Comparison of ENCODE assay signal across 1 cellular context in the genomic region with DNA sequence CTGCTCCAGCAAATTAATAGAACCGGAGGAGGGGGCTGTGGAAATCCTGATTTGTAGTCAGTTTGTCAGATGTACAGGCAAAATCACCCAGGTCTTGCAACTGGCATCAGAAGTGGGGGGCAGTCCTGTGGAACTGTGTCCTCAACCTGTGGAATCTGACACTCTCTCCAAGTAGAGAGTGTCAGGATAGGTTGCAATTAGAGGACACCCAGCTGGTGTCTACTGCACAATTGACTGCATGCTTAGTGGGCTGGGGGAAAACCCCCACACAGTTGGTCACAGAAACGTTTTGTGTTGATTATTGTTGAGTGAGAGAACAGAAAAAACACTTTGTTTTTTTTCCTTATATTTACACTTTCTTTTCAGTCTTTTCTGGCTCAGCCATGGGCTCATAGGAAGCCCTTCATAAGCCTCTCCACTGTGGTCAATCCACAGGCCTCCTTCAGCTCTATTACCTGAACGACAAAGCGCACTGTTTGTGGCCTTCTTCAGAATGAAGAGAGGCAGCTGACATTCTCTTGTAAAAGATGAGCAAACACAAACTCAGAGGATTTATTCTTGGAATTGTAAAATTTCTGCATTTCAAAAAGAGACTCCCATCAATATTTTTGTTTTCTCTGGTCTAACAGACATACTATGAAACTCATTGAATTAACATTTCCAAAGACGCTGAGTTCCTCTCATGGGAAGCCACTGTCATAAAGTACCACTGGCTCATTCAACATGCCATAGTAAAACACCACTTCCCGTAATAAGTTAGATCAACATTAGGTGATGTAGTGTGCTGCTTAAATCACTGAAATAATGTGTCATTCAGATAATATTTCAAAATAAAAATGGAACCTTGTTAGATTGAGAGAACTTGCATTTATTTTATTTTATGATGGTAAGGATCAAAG.
TF ChIP-seq lines count a peak whose summit lies in the region.

No MANE protein-coding gene starts in this region.

TF ChIP-seq in HepG2, 621 proteins besides CTCF, POLR2A, EP300 and RAD21 (continued from another document):
- TF ChIP-seq, protein P1, sequence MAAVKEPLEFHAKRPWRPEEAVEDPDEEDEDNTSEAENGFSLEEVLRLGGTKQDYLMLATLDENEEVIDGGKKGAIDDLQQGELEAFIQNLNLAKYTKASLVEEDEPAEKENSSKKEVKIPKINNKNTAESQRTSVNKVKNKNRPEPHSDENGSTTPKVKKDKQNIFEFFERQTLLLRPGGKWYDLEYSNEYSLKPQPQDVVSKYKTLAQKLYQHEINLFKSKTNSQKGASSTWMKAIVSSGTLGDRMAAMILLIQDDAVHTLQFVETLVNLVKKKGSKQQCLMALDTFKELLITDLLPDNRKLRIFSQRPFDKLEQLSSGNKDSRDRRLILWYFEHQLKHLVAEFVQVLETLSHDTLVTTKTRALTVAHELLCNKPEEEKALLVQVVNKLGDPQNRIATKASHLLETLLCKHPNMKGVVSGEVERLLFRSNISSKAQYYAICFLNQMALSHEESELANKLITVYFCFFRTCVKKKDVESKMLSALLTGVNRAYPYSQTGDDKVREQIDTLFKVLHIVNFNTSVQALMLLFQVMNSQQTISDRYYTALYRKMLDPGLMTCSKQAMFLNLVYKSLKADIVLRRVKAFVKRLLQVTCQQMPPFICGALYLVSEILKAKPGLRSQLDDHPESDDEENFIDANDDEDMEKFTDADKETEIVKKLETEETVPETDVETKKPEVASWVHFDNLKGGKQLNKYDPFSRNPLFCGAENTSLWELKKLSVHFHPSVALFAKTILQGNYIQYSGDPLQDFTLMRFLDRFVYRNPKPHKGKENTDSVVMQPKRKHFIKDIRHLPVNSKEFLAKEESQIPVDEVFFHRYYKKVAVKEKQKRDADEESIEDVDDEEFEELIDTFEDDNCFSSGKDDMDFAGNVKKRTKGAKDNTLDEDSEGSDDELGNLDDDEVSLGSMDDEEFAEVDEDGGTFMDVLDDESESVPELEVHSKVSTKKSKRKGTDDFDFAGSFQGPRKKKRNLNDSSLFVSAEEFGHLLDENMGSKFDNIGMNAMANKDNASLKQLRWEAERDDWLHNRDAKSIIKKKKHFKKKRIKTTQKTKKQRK (IDR thresholded peaks at IDR 0.05; ENCODE audit: low read length): no peak
- TF ChIP-seq MEIS1 (CRISPR knock-in tag; IDR thresholded peaks at IDR 0.05; ENCODE audit: borderline replicate concordance): no peak
